Comparison of ENCODE assay signal across 16 cellular contexts in genomic region chr20:59603727-59604608, GRCh38. TPM values are rescaled to one million over a fixed set of nuclear protein-coding genes. Genes with fewer than 3 reads are reported as not detected.
DNase-seq lines count a peak whose midpoint lies in the region; ATAC-seq and TF ChIP-seq lines count a peak whose summit lies in the region.
"Had no signal": no experiment of that assay in that cellular context is flagged by ENCODE, and none has a peak within 500 bp of the region (broad histone marks: within the 10 kb centered on the region; RNA-seq: fewer than 3 reads in every experiment).

Gene PHACTR3 (plus strand): TSS chr20:59604540. CDS start chr20:59605015, 475 bp downstream.

- DNase-seq in right atrium auricular region (ENCODE audit: low spot score) (no peak), Right ventricle myocardium superior (no peak), mesendoderm (peak; percentile 21), mesenteric fat pad (ENCODE audit: low spot score) (no peak)
- DNase-seq in activated CD8-positive, alpha-beta T cell treated with anti-CD3 and anti-CD28 coated beads for 36 hours = no peak
- DNase-seq: activated T-cell treated with anti-CD3 and anti-CD28 coated beads, Interleukin-2, amount 50 U/mL, for 1 hour; GF-D8; HFFc6; NCI-H1048; stimulated activated CD4-positive, alpha-beta T cell treated with anti-CD3 and anti-CD28 coated beads, Interleukin-2, amount 100 ng/mL, for 24 hours had no signal

- H3K36me3 ChIP-seq in right atrium auricular region (no peaks in the 10 kb centered on the region), mesendoderm (ENCODE audit: control insufficient read depth, insufficient read depth, low read length) (no peaks in the 10 kb centered on the region), urinary bladder (ENCODE audit: insufficient read depth) (no peaks in the 10 kb centered on the region)

- H2BK120ac ChIP-seq in mesendoderm (ENCODE audit: low read depth, low read length) = no peak within 1 kb of the TSS

- CTCF ChIA-PET in activated CD8-positive, alpha-beta T cell treated with anti-CD3 and anti-CD28 coated beads for 36 hours (lab: Charles Lee) = no interaction called here

- H3K27me3 Mint-ChIP-seq in activated CD8-positive, alpha-beta T cell treated with anti-CD3 and anti-CD28 coated beads for 36 hours = peaks cover 47% of the 10 kb centered on the region

- no peak within 1 kb of the TSS for H4K5ac ChIP-seq in mesendoderm (ENCODE audit: low read length)

- H3K9ac ChIP-seq in mesendoderm (ENCODE audit: low read length) = no peak within 1 kb of the TSS

- H3K56ac ChIP-seq in mesendoderm (ENCODE audit: low read length) = no peak within 1 kb of the TSS

- H3K4me1 Mint-ChIP-seq in activated CD8-positive, alpha-beta T cell treated with anti-CD3 and anti-CD28 coated beads for 36 hours (ENCODE audit: low read depth) = no peaks in the 10 kb centered on the region

- POLR2A ChIA-PET in activated CD8-positive, alpha-beta T cell treated with anti-CD3 and anti-CD28 coated beads for 36 hours (lab: Charles Lee) = no interaction called here

- no peak within 1 kb of the TSS for H3K4me2 ChIP-seq in mesendoderm (ENCODE audit: low read length)

- peaks cover 0 to 15% of the 10 kb centered on the region in 2 donors for H3K4me1 ChIP-seq in right atrium auricular region
- no peaks in the 10 kb centered on the region for H3K4me1 ChIP-seq in mesendoderm (ENCODE audit: control insufficient read depth, low read depth, low read length)
- no peaks in the 10 kb centered on the region for H3K4me1 ChIP-seq in urinary bladder (ENCODE audit: insufficient read depth)

- no peaks in the 10 kb centered on the region for H3K36me3 Mint-ChIP-seq in activated CD8-positive, alpha-beta T cell treated with anti-CD3 and anti-CD28 coated beads for 36 hours (ENCODE audit: low read depth)

- H3K4me3 Mint-ChIP-seq in activated CD8-positive, alpha-beta T cell treated with anti-CD3 and anti-CD28 coated beads for 36 hours = no peak within 1 kb of the TSS
- H3K4me3 Mint-ChIP-seq: HFFc6 had no signal

- H4K8ac ChIP-seq in mesendoderm (ENCODE audit: low read depth, low read length) = no peak within 1 kb of the TSS

- intact Hi-C loops in Right ventricle myocardium superior (cut with DNase I) = no loop called here
- intact Hi-C loops in activated CD8-positive, alpha-beta T cell treated with anti-CD3 and anti-CD28 coated beads for 36 hours (cut with micrococcal nuclease) = no loop called here

- H2BK15ac ChIP-seq in mesendoderm (replicated peaks; ENCODE audit: low read depth) = no peak within 1 kb of the TSS

- H3K4ac ChIP-seq in mesendoderm (ENCODE audit: low read depth, low read length) = no peak within 1 kb of the TSS

- no peak within 1 kb of the TSS for H3K23ac ChIP-seq in mesendoderm (ENCODE audit: low read length)

- no peak for TF ChIP-seq CTCF in right atrium auricular region (IDR thresholded peaks at IDR 0.05)
- TF ChIP-seq CTCF in activated CD8-positive, alpha-beta T cell treated with anti-CD3 and anti-CD28 coated beads for 36 hours (IDR thresholded peaks at IDR 0.05) = no peak

- H2BK5ac ChIP-seq in mesendoderm (ENCODE audit: low read length) = no peak within 1 kb of the TSS

- H3K4me3 ChIP-seq in right atrium auricular region (peak within 1 kb of the TSS; percentile 32 to 49), mesendoderm (ENCODE audit: low read length) (no peak within 1 kb of the TSS), urinary bladder (ENCODE audit: low read depth, low read length) (peak within 1 kb of the TSS; percentile 10)

- no peak within 1 kb of the TSS for H2AK5ac ChIP-seq in mesendoderm (ENCODE audit: low read length)

- H3K79me2 ChIP-seq in mesendoderm (ENCODE audit: control insufficient read depth, insufficient read depth, low read length) = no peaks in the 10 kb centered on the region

- no peaks in the 10 kb centered on the region for H3K9me3 ChIP-seq in right atrium auricular region

- H3K18ac ChIP-seq in mesendoderm (ENCODE audit: low read length) = no peak within 1 kb of the TSS

- no peaks in the 10 kb centered on the region for H3K79me1 ChIP-seq in mesendoderm (ENCODE audit: low read length)

- no CpG with 5 or more reads among the region's 40 CpGs for WGBS in mesendoderm (ENCODE audit: extremely low coverage, insufficient coverage, low lambda C conversion rate)
- 6% methylated on average over 40 of the region's 40 CpGs for WGBS in urinary bladder

- H3K27ac Mint-ChIP-seq in activated CD8-positive, alpha-beta T cell treated with anti-CD3 and anti-CD28 coated beads for 36 hours = no peak within 1 kb of the TSS
- H3K27ac Mint-ChIP-seq: HFFc6 had no signal

- no peak for ATAC-seq in Right ventricle myocardium superior (ENCODE audit: poor library complexity)
- no peak for ATAC-seq in GM19455 (IDR thresholded peaks at IDR 0.05; ENCODE audit: unreplicated experiment)
- no peak for ATAC-seq in activated CD8-positive, alpha-beta T cell treated with anti-CD3 and anti-CD28 coated beads for 36 hours

- H3K27ac ChIP-seq in right atrium auricular region (peak within 1 kb of the TSS in 1 of 2 donors; percentile 3), cingulate gyrus (ENCODE audit: low read depth, low read length) (peak within 1 kb of the TSS; percentile 91), mesendoderm (ENCODE audit: low read depth, low read length) (no peak within 1 kb of the TSS), urinary bladder (ENCODE audit: low read depth) (no peak within 1 kb of the TSS)
- H3K27ac ChIP-seq: RWPE1 had no signal

- H3K27me3 ChIP-seq in right atrium auricular region (peaks cover 0 to 5% of the 10 kb centered on the region in 2 donors), mesendoderm (ENCODE audit: insufficient read depth, low read length, poor library complexity) (peaks cover 20% of the 10 kb centered on the region)

- no peaks in the 10 kb centered on the region for H3K9me3 Mint-ChIP-seq in activated CD8-positive, alpha-beta T cell treated with anti-CD3 and anti-CD28 coated beads for 36 hours
- H3K9me3 Mint-ChIP-seq: HFFc6 had no signal

RNA-seq across cellular contexts. Expression of gene PHACTR3, which starts in this region (rescaled TPM):
- total RNA-seq in right atrium auricular region = 10 to 100 TPM in 1 of 2 donors, under 1 TPM in 1; 0.86 to 24.2 TPM
- 10.0 TPM for total RNA-seq in Right ventricle myocardium superior
- 0.13 TPM for polyA plus RNA-seq in mesendoderm (2013, experiment 1 of 2)
- polyA plus RNA-seq in mesendoderm (2013, experiment 2 of 2) = 0.11 TPM
- total RNA-seq in urinary bladder = 2.7 TPM
- 0.62 TPM for polyA plus RNA-seq in urinary bladder
- 1.8 TPM for total RNA-seq in mesenteric fat pad
- total RNA-seq in activated CD8-positive, alpha-beta T cell treated with anti-CD3 and anti-CD28 coated beads for 36 hours = not detected
- total RNA-seq: fibroblast of villous mesenchyme, HFFc6, myocyte had no signal
